In genomic region chr3:32948625-32949445, GRCh38 we compare ENCODE assay signal across 16 cellular contexts. TPM values are rescaled to one million over a fixed set of nuclear protein-coding genes. Genes with fewer than 3 reads are reported as not detected.
"Had no signal": no experiment of that assay in that cellular context is flagged by ENCODE, and none has a peak within 500 bp of the region (broad histone marks: within the 10 kb centered on the region; RNA-seq: fewer than 3 reads in every experiment).

No MANE protein-coding gene starts in this region.

- H3K9me3 Mint-ChIP-seq: activated naive CD4-positive, alpha-beta T cell treated with anti-CD3 and anti-CD28 coated beads for 36 hours; natural killer cell; stimulated activated memory B cell treated with anti-CD40 and anti-IgM and Interleukin-4, amounts not matched to agents 10 μg/mL and 1 μg/mL and 100 μg/mL, for 72 hours had no signal

- H3K4me1 Mint-ChIP-seq: natural killer cell had no signal

- H3K27me3 Mint-ChIP-seq: stimulated activated memory B cell treated with anti-CD40 and anti-IgM and Interleukin-4, amounts not matched to agents 10 μg/mL and 1 μg/mL and 100 μg/mL, for 72 hours had no signal

- H3K4me3 Mint-ChIP-seq: activated naive CD4-positive, alpha-beta T cell treated with anti-CD3 and anti-CD28 coated beads for 36 hours; natural killer cell; stimulated activated memory B cell treated with anti-CD40 and anti-IgM and Interleukin-4, amounts not matched to agents 10 μg/mL and 1 μg/mL and 100 μg/mL, for 72 hours had no signal

- H3K27ac Mint-ChIP-seq: activated naive CD4-positive, alpha-beta T cell treated with anti-CD3 and anti-CD28 coated beads for 36 hours; natural killer cell had no signal

- H3K36me3 Mint-ChIP-seq: natural killer cell; stimulated activated memory B cell treated with anti-CD40 and anti-IgM and Interleukin-4, amounts not matched to agents 10 μg/mL and 1 μg/mL and 100 μg/mL, for 72 hours had no signal

- DNase-seq: activated CD4-positive, alpha-beta T cell treated with anti-CD3 and anti-CD28 coated beads, Interleukin-2, amount 50 U/mL, for 1 hour; activated naive CD4-positive, alpha-beta T cell treated with anti-CD3 and anti-CD28 coated beads for 36 hours; dermis blood vessel endothelial cell; head of caudate nucleus; kidney glomerular epithelial cell; mesendoderm; natural killer cell; posterior cingulate gyrus; stimulated activated CD4-positive, alpha-beta T cell treated with anti-CD3 and anti-CD28 coated beads, Interleukin-2, amount 100 ng/mL, for 48 hours; T-helper 9 cell; thyroid gland had no signal

RNA-seq across cellular contexts. Expression of gene CCR4, which starts 2.6 kb away (rescaled TPM):
- total RNA-seq: astrocyte, bronchial epithelial cell, chondrocyte, skeletal muscle tissue had no signal
